In genomic region chr6:33451606-33452005, GRCh38 we compare ENCODE assay signal across 18 cellular contexts. TPM values are rescaled to one million over a fixed set of nuclear protein-coding genes. Genes with fewer than 3 reads are reported as not detected.
DNase-seq lines count a peak whose midpoint lies in the region; ATAC-seq lines count a peak whose summit lies in the region.
"Had no signal": no experiment of that assay in that cellular context is flagged by ENCODE, and none has a peak within 500 bp of the region (broad histone marks: within the 10 kb centered on the region; RNA-seq: fewer than 3 reads in every experiment).

No MANE protein-coding gene starts in this region.

- POLR2A ChIA-PET in naive thymus-derived CD8-positive, alpha-beta T cell (lab: Charles Lee): no interaction called here

- H3K36me3 Mint-ChIP-seq in T-helper 17 cell (ENCODE audit: low read depth): peaks cover 2% of the 10 kb centered on the region
- peaks cover 0 to 40% (median 15%) of the 10 kb centered on the region in 3 donors for H3K36me3 Mint-ChIP-seq in naive thymus-derived CD8-positive, alpha-beta T cell

- peaks cover 39% of the 10 kb centered on the region for H3K4me1 Mint-ChIP-seq in T-helper 17 cell
- peaks cover 32 to 79% (median 49%) of the 10 kb centered on the region in 4 donors for H3K4me1 Mint-ChIP-seq in naive thymus-derived CD8-positive, alpha-beta T cell

- H3K9me3 ChIP-seq in T-helper 17 cell (ENCODE audit: control insufficient read depth, low read length, poor library complexity, severe bottlenecking): no peaks in the 10 kb centered on the region
- H3K9me3 ChIP-seq: BLaER1 treated with 17β-estradiol and CSF1 and Interleukin-3, amounts not matched to agents 10 nM and 100 nM had no signal

- H3K9me3 Mint-ChIP-seq in naive thymus-derived CD8-positive, alpha-beta T cell: no peaks in the 10 kb centered on the region

- H3K4me3 Mint-ChIP-seq in T-helper 17 cell: no peak overlapping the region
- peak overlapping the region in 3 of 10 donors; percentile 8 to 77 (median 33) for H3K4me3 Mint-ChIP-seq in naive thymus-derived CD8-positive, alpha-beta T cell
- H3K4me3 Mint-ChIP-seq: GM23338 had no signal

- peak overlapping the region; percentile 93 for H3K27ac Mint-ChIP-seq in T-helper 17 cell
- peak overlapping the region; percentile 48 to 91 (median 74) for H3K27ac Mint-ChIP-seq in naive thymus-derived CD8-positive, alpha-beta T cell
- H3K27ac Mint-ChIP-seq: GM23338 had no signal

- H3K27me3 Mint-ChIP-seq in T-helper 17 cell: no peaks in the 10 kb centered on the region
- H3K27me3 Mint-ChIP-seq in naive thymus-derived CD8-positive, alpha-beta T cell: no peaks in the 10 kb centered on the region

- no peak for ATAC-seq in T-helper 17 cell
- ATAC-seq in naive thymus-derived CD8-positive, alpha-beta T cell: no peak
- ATAC-seq in HG02970 (IDR thresholded peaks at IDR 0.05; ENCODE audit: low FRiP score, unreplicated experiment): no peak
- no peak for ATAC-seq in GM18858 (IDR thresholded peaks at IDR 0.05; ENCODE audit: unreplicated experiment)
- ATAC-seq: GM23338, SK-N-SH treated with all-trans-retinoic acid at 6 μM for 48 hours had no signal

- DNase-seq in 8988T (peak; percentile 24), AG08396 (ENCODE audit: low spot score) (peak; percentile 5), T-helper 17 cell (no peak), NCI-H1930 (lab: John Stamatoyannopoulos, UW) (no peak)
- no peak for DNase-seq in naive thymus-derived CD8-positive, alpha-beta T cell
- DNase-seq: Calu3, DMS79 treated with DMSO at 0.1 percent for 48 hours, KBM-7, NCI-H1092 treated with DMSO at 0.1 percent for 48 hours, NCI-H1694, NCI-H446 treated with DMSO at 0.1 percent for 48 hours, NCI-H774, SHP77 had no signal

RNA-seq across cellular contexts. Expression of gene ZBTB9, which starts 2.8 kb away (rescaled TPM):
- total RNA-seq in T-helper 17 cell: 1 to 10 TPM; 3.9 to 4.4 TPM
- total RNA-seq in naive thymus-derived CD8-positive, alpha-beta T cell: 10 to 100 TPM; 10.6 to 11.9 TPM
- polyA plus RNA-seq in naive thymus-derived CD8-positive, alpha-beta T cell: 10 to 100 TPM in 1 of 3 donors, 1 to 10 TPM in 2; 3.7 to 10.4 (median 6.4) TPM

RNA-seq across cellular contexts. Expression of gene SYNGAP1, which starts 31.7 kb away (rescaled TPM):
- 10 to 100 TPM; 82.3 to 83.9 TPM for total RNA-seq in T-helper 17 cell
- total RNA-seq in naive thymus-derived CD8-positive, alpha-beta T cell: 10 to 100 TPM; 57.0 to 66.6 TPM
- 1 to 10 TPM in 2 of 3 donors, under 1 TPM in 1; 0.38 to 1.9 (median 1.4) TPM for polyA plus RNA-seq in naive thymus-derived CD8-positive, alpha-beta T cell

RNA-seq across cellular contexts. Expression of gene CUTA, which starts 33.7 kb away (rescaled TPM):
- total RNA-seq in T-helper 17 cell: 100 to 1,000 TPM; 195 to 196 TPM
- 100 to 1,000 TPM; 198 to 201 TPM for total RNA-seq in naive thymus-derived CD8-positive, alpha-beta T cell
- 100 to 1,000 TPM; 338 to 441 (median 385) TPM for polyA plus RNA-seq in naive thymus-derived CD8-positive, alpha-beta T cell

RNA-seq across cellular contexts. Expression of gene PHF1, which starts 40.8 kb away (rescaled TPM):
- total RNA-seq in T-helper 17 cell: 100 to 1,000 TPM; 448 to 472 TPM
- 100 to 1,000 TPM; 213 to 223 TPM for total RNA-seq in naive thymus-derived CD8-positive, alpha-beta T cell
- polyA plus RNA-seq in naive thymus-derived CD8-positive, alpha-beta T cell: 10 to 100 TPM; 44.3 to 71.4 (median 45.3) TPM

RNA-seq across cellular contexts. Expression of gene KIFC1, which starts 60.0 kb away (rescaled TPM):
- 1 to 10 TPM; 1.3 to 3.7 TPM for total RNA-seq in T-helper 17 cell
- total RNA-seq in naive thymus-derived CD8-positive, alpha-beta T cell: 1 to 10 TPM in 1 of 2 experiments, under 1 TPM in 1; 0.60 to 1.2 TPM
- under 1 TPM in 2 of 3 donors, not detected in 1; 0.26 to 0.46 TPM for polyA plus RNA-seq in naive thymus-derived CD8-positive, alpha-beta T cell

Comparison
In these comparisons a context has a peak if more than half of its experiments do, and no peak if none do; other contexts are left out.
1. DNase-seq: peak in 8988T (single experiment) and AG08396 (single experiment); none in T-helper 17 cell (0 of 3), naive thymus-derived CD8-positive, alpha-beta T cell (0 of 10) and NCI-H1930 (0 of 2).